1 cellular context compared by ENCODE assay signal in the genomic region with DNA sequence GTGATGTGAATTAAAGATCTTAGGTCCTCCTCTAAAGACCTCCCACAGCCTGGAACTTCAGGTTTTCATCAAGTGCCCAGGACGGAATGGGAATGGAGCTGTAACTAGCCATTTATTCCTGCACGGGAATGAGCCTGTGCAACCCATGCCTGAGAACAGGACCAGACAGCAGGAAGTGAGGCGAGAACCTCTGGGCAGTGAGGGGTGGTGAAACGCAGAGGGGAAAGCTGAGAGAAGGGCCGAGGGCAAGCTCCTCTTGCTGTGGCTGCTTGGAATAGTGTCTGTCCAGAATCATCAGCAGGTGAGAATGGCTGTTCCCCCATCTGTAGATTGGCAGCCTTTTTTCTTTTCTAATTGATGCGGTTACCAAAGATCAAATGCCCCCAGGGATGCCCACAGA.
TF ChIP-seq lines count a peak whose summit lies in the region.

No MANE protein-coding gene starts in this region.

TF ChIP-seq in endothelial cell of umbilical vein, 7 proteins besides CTCF, POLR2A, EP300 and RAD21:
- no peak for TF ChIP-seq EZH2 (IDR thresholded peaks at IDR 0.05; ENCODE audit: borderline replicate concordance, low read depth, low read length, severe bottlenecking)
- TF ChIP-seq GATA2 (IDR thresholded peaks at IDR 0.05; ENCODE audit: insufficient read depth, insufficient read length, low read depth, low read length), result no peak
- TF ChIP-seq FOS (IDR thresholded peaks at IDR 0.05; ENCODE audit: borderline replicate concordance, insufficient read depth, low read length), result no peak
- TF ChIP-seq, protein P1, sequence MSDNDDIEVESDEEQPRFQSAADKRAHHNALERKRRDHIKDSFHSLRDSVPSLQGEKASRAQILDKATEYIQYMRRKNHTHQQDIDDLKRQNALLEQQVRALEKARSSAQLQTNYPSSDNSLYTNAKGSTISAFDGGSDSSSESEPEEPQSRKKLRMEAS (IDR thresholded peaks at IDR 0.05; ENCODE audit: insufficient read depth, insufficient read length), result no peak
- TF ChIP-seq JUN (IDR thresholded peaks at IDR 0.05; ENCODE audit: borderline replicate concordance, insufficient read depth, insufficient read length, low read depth), result no peak
- no peak for TF ChIP-seq MYC (IDR thresholded peaks at IDR 0.05; ENCODE audit: low read depth, low read length)
- TF ChIP-seq POLR2AphosphoS5 (IDR thresholded peaks at IDR 0.05; ENCODE audit: insufficient read depth, low read depth, low read length), result no peak
